18 cellular contexts compared by ENCODE assay signal in the genomic region with DNA sequence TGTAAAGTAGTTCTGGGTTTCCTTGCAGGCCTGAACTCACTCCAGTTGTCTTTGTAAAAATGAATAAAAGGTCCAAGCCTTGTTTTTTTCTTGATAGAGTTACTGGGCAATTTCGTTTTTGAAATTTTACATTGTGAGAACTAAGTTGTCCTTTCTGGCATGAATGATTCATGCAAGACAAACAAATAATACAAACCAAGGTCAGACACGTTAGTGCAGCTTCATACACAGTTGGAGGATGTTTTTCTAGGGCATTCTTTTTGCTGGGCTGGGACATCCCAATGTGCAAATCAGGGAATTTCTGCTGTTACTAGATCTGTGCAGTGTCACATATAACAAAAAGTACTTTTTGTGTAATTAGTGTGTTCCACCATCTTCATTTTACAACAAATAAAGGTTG.
DNase-seq lines count a peak whose midpoint lies in the region; ATAC-seq and TF ChIP-seq lines count a peak whose summit lies in the region.
"Had no signal": no experiment of that assay in that cellular context is flagged by ENCODE, and none has a peak within 500 bp of the region (broad histone marks: within the 10 kb centered on the region; RNA-seq: fewer than 3 reads in every experiment).

No MANE protein-coding gene starts in this region.

- CTCF ChIA-PET in WTC11 (lab: Charles Lee) = no interaction called here

- no peak overlapping the region for H3K4me3 Mint-ChIP-seq in WTC11

- no peaks in the 10 kb centered on the region; the same call in 1 of the 2 replicates for H3K4me1 Mint-ChIP-seq in WTC11

- TF ChIP-seq CTCF in WTC11 (IDR thresholded peaks at IDR 0.05) (no peak), epithelial cell of esophagus (IDR thresholded peaks at IDR 0.05; ENCODE audit: insufficient read depth, low read depth, low read length, missing control alignments) (no peak)

- POLR2A ChIA-PET in WTC11 (lab: Charles Lee) = no interaction called here

- ATAC-seq in WTC11 (no peak), HG03045 (IDR thresholded peaks at IDR 0.05; ENCODE audit: unreplicated experiment) (no peak), GM18520 (IDR thresholded peaks at IDR 0.05; ENCODE audit: unreplicated experiment) (no peak)
- ATAC-seq: left lobe of liver had no signal

- 0 out of 2 replicates have a peak overlapping the region, but pooled peaks have one; percentile 50 for H3K27ac Mint-ChIP-seq in WTC11

- H3K4me3 ChIP-seq in epithelial cell of esophagus (ENCODE audit: low read length) = no peak overlapping the region
- no peak overlapping the region for H3K4me3 ChIP-seq in MG63
- H3K4me3 ChIP-seq: ascending aorta, BLaER1, right lobe of liver had no signal

- H3K9me3 Mint-ChIP-seq in WTC11 = no peaks in the 10 kb centered on the region

- H3K27me3 Mint-ChIP-seq in WTC11 (ENCODE audit: low read depth) = no peaks in the 10 kb centered on the region

- H3K36me3 ChIP-seq in MG63 = no peaks in the 10 kb centered on the region; the same call in 1 of the 2 replicates
- H3K36me3 ChIP-seq: ascending aorta, BLaER1, right lobe of liver had no signal

- no peaks in the 10 kb centered on the region for H3K36me3 Mint-ChIP-seq in WTC11

- no peaks in the 10 kb centered on the region for H3K27me3 ChIP-seq in MG63
- H3K27me3 ChIP-seq: ascending aorta, BLaER1, right lobe of liver had no signal

- DNase-seq in DMS53 treated with DMSO at 0.1 percent for 48 hours (lab: John Stamatoyannopoulos, UW; ENCODE audit: unreplicated experiment) = peak; percentile 1
- DNase-seq in WTC11 (ENCODE audit: low spot score) = no peak
- peak; percentile 9 for DNase-seq in epithelial cell of esophagus (ENCODE audit: low read depth)
- DNase-seq in renal cortical epithelial cell (ENCODE audit: low read depth) = peak; percentile 20
- no peak for DNase-seq in CD1c-positive myeloid dendritic cell (ENCODE audit: extremely low spot score)
- DNase-seq in MG63 = no peak
- DNase-seq: activated CD4-positive, alpha-beta T cell treated with anti-CD3 and anti-CD28 coated beads, Interleukin-2, amount 50 U/mL, for 1 hour; NCI-H1436 treated with DMSO at 0.1 percent for 48 hours; NCI-H82; occipital lobe; right lobe of liver; stimulated activated CD4-positive, alpha-beta T cell treated with anti-CD3 and anti-CD28 coated beads, Interleukin-2, amount 100 ng/mL, for 48 hours; substantia nigra had no signal

- peaks cover 2% of the 10 kb centered on the region; the same call in 1 of the 2 replicates for H3K9me3 ChIP-seq in MG63
- H3K9me3 ChIP-seq: ascending aorta, BLaER1, right lobe of liver had no signal

TF ChIP-seq in WTC11, 78 proteins besides CTCF, POLR2A, EP300 and RAD21:
- TF ChIP-seq, protein P1, sequence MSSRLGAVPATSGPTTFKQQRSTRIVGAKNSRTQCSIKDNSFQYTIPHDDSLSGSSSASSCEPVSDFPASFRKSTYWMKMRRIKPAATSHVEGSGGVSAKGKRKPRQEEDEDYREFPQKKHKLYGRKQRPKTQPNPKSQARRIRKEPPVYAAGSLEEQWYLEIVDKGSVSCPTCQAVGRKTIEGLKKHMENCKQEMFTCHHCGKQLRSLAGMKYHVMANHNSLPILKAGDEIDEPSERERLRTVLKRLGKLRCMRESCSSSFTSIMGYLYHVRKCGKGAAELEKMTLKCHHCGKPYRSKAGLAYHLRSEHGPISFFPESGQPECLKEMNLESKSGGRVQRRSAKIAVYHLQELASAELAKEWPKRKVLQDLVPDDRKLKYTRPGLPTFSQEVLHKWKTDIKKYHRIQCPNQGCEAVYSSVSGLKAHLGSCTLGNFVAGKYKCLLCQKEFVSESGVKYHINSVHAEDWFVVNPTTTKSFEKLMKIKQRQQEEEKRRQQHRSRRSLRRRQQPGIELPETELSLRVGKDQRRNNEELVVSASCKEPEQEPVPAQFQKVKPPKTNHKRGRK (CRISPR knock-in tag; IDR thresholded peaks at IDR 0.05; ENCODE audit: borderline replicate concordance) = no peak
- TF ChIP-seq ZNF532 (CRISPR knock-in tag; IDR thresholded peaks at IDR 0.05; ENCODE audit: borderline replicate concordance) = no peak
- TF ChIP-seq, protein P2, sequence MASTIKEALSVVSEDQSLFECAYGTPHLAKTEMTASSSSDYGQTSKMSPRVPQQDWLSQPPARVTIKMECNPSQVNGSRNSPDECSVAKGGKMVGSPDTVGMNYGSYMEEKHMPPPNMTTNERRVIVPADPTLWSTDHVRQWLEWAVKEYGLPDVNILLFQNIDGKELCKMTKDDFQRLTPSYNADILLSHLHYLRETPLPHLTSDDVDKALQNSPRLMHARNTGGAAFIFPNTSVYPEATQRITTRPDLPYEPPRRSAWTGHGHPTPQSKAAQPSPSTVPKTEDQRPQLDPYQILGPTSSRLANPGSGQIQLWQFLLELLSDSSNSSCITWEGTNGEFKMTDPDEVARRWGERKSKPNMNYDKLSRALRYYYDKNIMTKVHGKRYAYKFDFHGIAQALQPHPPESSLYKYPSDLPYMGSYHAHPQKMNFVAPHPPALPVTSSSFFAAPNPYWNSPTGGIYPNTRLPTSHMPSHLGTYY (CRISPR knock-in tag; IDR thresholded peaks at IDR 0.05) = no peak
- no peak for TF ChIP-seq ZNF416 (CRISPR knock-in tag; IDR thresholded peaks at IDR 0.05)
- no peak for TF ChIP-seq ZNF121 (CRISPR knock-in tag; IDR thresholded peaks at IDR 0.05)
- no peak for TF ChIP-seq RELA (CRISPR knock-in tag; IDR thresholded peaks at IDR 0.05; ENCODE audit: borderline replicate concordance)
TF ChIP-seq in WTC11: peak in this region for 0.

Comparison
In these comparisons a context has a peak if more than half of its experiments do, and no peak if none do; other contexts are left out.
1. DNase-seq: peak in DMS53 treated with DMSO at 0.1 percent for 48 hours (single experiment), epithelial cell of esophagus (single experiment) and renal cortical epithelial cell (single experiment); none in WTC11 (single experiment), CD1c-positive myeloid dendritic cell (single experiment) and MG63 (single experiment).